In genomic region chr7:137579913-137580640, GRCh38 we compare ENCODE assay signal across 11 cellular contexts.
DNase-seq lines count a peak whose midpoint lies in the region; ATAC-seq, FAIRE-seq and TF ChIP-seq lines count a peak whose summit lies in the region.
"Had no signal": no experiment of that assay in that cellular context is flagged by ENCODE, and none has a peak within 500 bp of the region (broad histone marks: within the 10 kb centered on the region; RNA-seq: fewer than 3 reads in every experiment).

No MANE protein-coding gene starts in this region.

- no peak overlapping the region for H3K4me3 ChIP-seq in HepG2 (replicated peaks in 1 of 3; ENCODE audit: insufficient read depth in 1 of 3, low read depth in 2 of 3, low read length in 3 of 3)

- TF ChIP-seq CTCF in HFFc6 (IDR thresholded peaks at IDR 0.05) (no peak), foreskin keratinocyte (conservative IDR thresholded peaks at IDR 0.05) (no peak), HepG2 (CRISPR knock-in tag; IDR thresholded peaks at IDR 0.05) (no peak)

- BruUV-seq in HepG2 (replicated peaks; lab: Mats Ljungman, UMichigan) = no TSS peak

- peak; percentile 97 for ATAC-seq in foreskin keratinocyte
- ATAC-seq in activated naive CD8-positive, alpha-beta T cell treated with anti-CD3 and anti-CD28 coated beads, Interleukin-2, amount 50 U/mL, for 24 hours = no peak
- ATAC-seq in HepG2 = no peak

- no peaks in the 10 kb centered on the region for H3K36me3 ChIP-seq in HepG2 (replicated peaks in 1 of 2; ENCODE audit: control insufficient read depth in 1 of 2, insufficient read depth in 2 of 2, low read length in 2 of 2)

- no peaks in the 10 kb centered on the region for H3K9me3 ChIP-seq in HepG2 (ENCODE audit: low read length)

- peaks cover 15% of the 10 kb centered on the region for H3K36me3 Mint-ChIP-seq in HFFc6 (ENCODE audit: low read depth)
- H3K36me3 Mint-ChIP-seq in activated naive CD8-positive, alpha-beta T cell treated with anti-CD3 and anti-CD28 coated beads, Interleukin-2, amount 50 U/mL, for 24 hours (ENCODE audit: low read depth) = no peaks in the 10 kb centered on the region
- H3K36me3 Mint-ChIP-seq: activated naive CD8-positive, alpha-beta T cell had no signal

- H3K27ac Mint-ChIP-seq in HFFc6 = peak overlapping the region; percentile 83
- no peak overlapping the region for H3K27ac Mint-ChIP-seq in activated naive CD8-positive, alpha-beta T cell treated with anti-CD3 and anti-CD28 coated beads, Interleukin-2, amount 50 U/mL, for 24 hours
- H3K27ac Mint-ChIP-seq: activated naive CD8-positive, alpha-beta T cell had no signal

- WGBS in HepG2 (ENCODE audit: low lambda C conversion rate) = 27% methylated on average over 2 of the region's 2 CpGs

- H3K27ac ChIP-seq in foreskin keratinocyte (peak overlapping the region; percentile 48), HepG2 (ENCODE audit: extremely low read length, insufficient read depth, low read length) (no peak overlapping the region)

- H3K27me3 Mint-ChIP-seq in HFFc6 (ENCODE audit: insufficient read depth) = no peaks in the 10 kb centered on the region
- H3K27me3 Mint-ChIP-seq in activated naive CD8-positive, alpha-beta T cell treated with anti-CD3 and anti-CD28 coated beads, Interleukin-2, amount 50 U/mL, for 24 hours = peaks cover 4% of the 10 kb centered on the region

- TF ChIP-seq RAD21 in HepG2 (CRISPR knock-in tag; IDR thresholded peaks at IDR 0.05) = no peak

- H3K4me1 ChIP-seq in foreskin keratinocyte (peaks cover 30% of the 10 kb centered on the region), HepG2 (ENCODE audit: insufficient read depth, low read length) (no peaks in the 10 kb centered on the region)

- POLR2A ChIA-PET in HepG2 (lab: Yijun Ruan, JAX) = no interaction called here

- H3K4me3 Mint-ChIP-seq in HFFc6 = peak overlapping the region; percentile 50
- no peak overlapping the region for H3K4me3 Mint-ChIP-seq in activated naive CD8-positive, alpha-beta T cell treated with anti-CD3 and anti-CD28 coated beads, Interleukin-2, amount 50 U/mL, for 24 hours
- H3K4me3 Mint-ChIP-seq: activated naive CD8-positive, alpha-beta T cell had no signal

- no peak for TF ChIP-seq EP300 in HepG2 (IDR thresholded peaks at IDR 0.05; ENCODE audit: low read depth in 2 of 2, low read length in 2 of 2)
- TF ChIP-seq EP300 in HepG2 (CRISPR knock-in tag; IDR thresholded peaks at IDR 0.05; ENCODE audit: borderline replicate concordance) = no peak

- FAIRE-seq in urothelium cell line (lab: Jason Lieb, UNC) = no peak
- FAIRE-seq in HepG2 (lab: Jason Lieb, UNC) = no peak

- H3K4me1 Mint-ChIP-seq in HFFc6 (ENCODE audit: low read depth) = peaks cover 58% of the 10 kb centered on the region
- no peaks in the 10 kb centered on the region for H3K4me1 Mint-ChIP-seq in activated naive CD8-positive, alpha-beta T cell treated with anti-CD3 and anti-CD28 coated beads, Interleukin-2, amount 50 U/mL, for 24 hours

- no peaks in the 10 kb centered on the region for H3K79me2 ChIP-seq in HepG2 (ENCODE audit: insufficient read depth, low read length)

- no peaks in the 10 kb centered on the region for H4K20me1 ChIP-seq in HepG2 (ENCODE audit: insufficient read depth, low read length)

- H3K4me2 ChIP-seq in HepG2 (ENCODE audit: low read depth, low read length) = no peak overlapping the region

- no peak for TF ChIP-seq POLR2A in HepG2 (IDR thresholded peaks at IDR 0.05; ENCODE audit: insufficient read depth in 1 of 2, low read depth in 2 of 2, low read length in 2 of 2)

- H3K9me3 Mint-ChIP-seq in HFFc6 = no peaks in the 10 kb centered on the region
- H3K9me3 Mint-ChIP-seq in activated naive CD8-positive, alpha-beta T cell treated with anti-CD3 and anti-CD28 coated beads, Interleukin-2, amount 50 U/mL, for 24 hours = no peaks in the 10 kb centered on the region

- in situ Hi-C loops in HepG2 (cut with HindIII; ENCODE audit: extremely low pct_ligation_motif_present, low pct_unique_long_range_greater_than_20kb) = loop anchor here (10.0 kb wide), 1 partner anchor 415 kb away; no protein-coding TSS in a partner anchor

- no peaks in the 10 kb centered on the region for H3K27me3 ChIP-seq in foreskin keratinocyte
- 0 out of 5 replicates have a peak, but pooled peaks cover 0 to 2% of the 10 kb centered on the region in 2 experiments for H3K27me3 ChIP-seq in HepG2 (ENCODE audit: control insufficient read depth in 1 of 2, insufficient read depth in 2 of 2, low read length in 2 of 2)

- peak; percentile 70 for DNase-seq in HFFc6
- DNase-seq in amniotic stem cell (lab: John Stamatoyannopoulos, UW) = peak; percentile 50
- peak; percentile 76 to 88 for DNase-seq in foreskin keratinocyte
- peak; percentile 37 for DNase-seq in urothelium cell line (ENCODE audit: low spot score)
- no peak for DNase-seq in DMS 273 treated with DMSO at 0.1 percent for 48 hours (lab: John Stamatoyannopoulos, UW)
- DNase-seq in activated naive CD8-positive, alpha-beta T cell treated with anti-CD3 and anti-CD28 coated beads, Interleukin-2, amount 50 U/mL, for 24 hours = no peak
- DNase-seq in HepG2 (ENCODE audit: low spot score) = no peak
- DNase-seq: activated CD4-positive, alpha-beta T cell treated with anti-CD3 and anti-CD28 coated beads, Interleukin-2, amount 50 U/mL, for 1 hour; effector CD8-positive, alpha-beta T cell; NCI-H1092 had no signal

- no peak overlapping the region for H2AFZ ChIP-seq in HepG2 (ENCODE audit: low read length)

- intact Hi-C loops in HepG2 (cut with micrococcal nuclease; ENCODE audit: unreplicated experiment) = no loop called here

- CTCF ChIA-PET in HepG2 (lab: Yijun Ruan, JAX; ENCODE audit: low intra/inter-chr PET ratio, low total read pairs) = no interaction called here

- H3K9ac ChIP-seq in HepG2 (ENCODE audit: insufficient read depth, low read depth, low read length) = no peak overlapping the region

TF ChIP-seq in HepG2, 621 proteins besides CTCF, POLR2A, EP300 and RAD21 (continues in another document):
- TF ChIP-seq ZNF280B (CRISPR knock-in tag; IDR thresholded peaks at IDR 0.05; ENCODE audit: borderline replicate concordance) = no peak
- TF ChIP-seq ZNF510 (CRISPR knock-in tag; IDR thresholded peaks at IDR 0.05; ENCODE audit: low read depth) = no peak
- TF ChIP-seq GZF1 (CRISPR knock-in tag; IDR thresholded peaks at IDR 0.05) = no peak
- no peak for TF ChIP-seq XRCC5 (optimal IDR thresholded peaks at IDR 0.05; ENCODE audit: low read length)
- TF ChIP-seq HOXD1 (CRISPR knock-in tag; IDR thresholded peaks at IDR 0.05) = no peak
- TF ChIP-seq ZNF34 (CRISPR knock-in tag; IDR thresholded peaks at IDR 0.05; ENCODE audit: borderline replicate concordance) = no peak
- no peak for TF ChIP-seq FOXP4 (CRISPR knock-in tag; IDR thresholded peaks at IDR 0.05)
- no peak for TF ChIP-seq FOSL2 (CRISPR knock-in tag; IDR thresholded peaks at IDR 0.05)
- TF ChIP-seq TOE1 (CRISPR knock-in tag; IDR thresholded peaks at IDR 0.05) = no peak
- TF ChIP-seq ZNF737 (CRISPR knock-in tag; IDR thresholded peaks at IDR 0.05; ENCODE audit: borderline replicate concordance) = no peak

Comparison
In these comparisons a context has a peak if more than half of its experiments do, and no peak if none do; other contexts are left out.
1. DNase-seq: peak in HFFc6 (single experiment), amniotic stem cell (single experiment), foreskin keratinocyte (2 of 2) and urothelium cell line (single experiment); none in DMS 273 treated with DMSO at 0.1 percent for 48 hours (single experiment), activated naive CD8-positive, alpha-beta T cell treated with anti-CD3 and anti-CD28 coated beads, Interleukin-2, amount 50 U/mL, for 24 hours (single experiment) and HepG2 (single experiment).